Comparison of ENCODE assay signal across 1 cellular context in genomic region chr4:173325007-173325736, GRCh38.
TF ChIP-seq lines count a peak whose summit lies in the region.

No MANE protein-coding gene starts in this region.

TF ChIP-seq in IMR-90, 13 proteins besides CTCF, POLR2A, EP300 and RAD21:
- TF ChIP-seq FOS (IDR thresholded peaks at IDR 0.05; ENCODE audit: low read depth, low read length): no peak
- 0 out of 2 replicates have a peak, but pooled peaks have one; percentile 8 for TF ChIP-seq MAFK (IDR thresholded peaks at IDR 0.05; ENCODE audit: low read depth, low read length)
- TF ChIP-seq RCOR1 (IDR thresholded peaks at IDR 0.05; ENCODE audit: insufficient replicate concordance, low read length): no peak
- no peak for TF ChIP-seq RFX5 (IDR thresholded peaks at IDR 0.05; ENCODE audit: low read depth, low read length)
- no peak for TF ChIP-seq CHD1 (IDR thresholded peaks at IDR 0.05; ENCODE audit: low read depth, low read length)
